In the genomic region with DNA sequence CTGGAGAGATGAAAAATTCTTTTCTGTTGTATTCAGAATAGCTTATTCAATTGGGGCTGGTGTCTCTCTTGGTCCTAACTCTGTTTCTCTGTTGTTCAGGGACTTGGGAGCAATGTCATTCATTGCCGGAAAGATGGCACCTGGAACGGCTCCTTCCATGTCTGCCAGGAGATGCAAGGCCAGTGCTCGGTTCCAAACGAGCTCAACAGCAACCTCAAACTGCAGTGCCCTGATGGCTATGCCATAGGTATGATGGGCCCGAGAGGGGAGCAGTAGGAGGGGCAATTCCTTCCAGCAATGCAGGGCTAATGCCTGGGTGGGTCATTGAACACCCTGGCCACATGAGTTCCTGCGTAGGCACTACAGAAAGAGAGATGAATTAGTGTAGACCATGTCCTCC, we compare ENCODE assay signal across 3 cellular contexts.
"Had no signal": no experiment of that assay in that cellular context is flagged by ENCODE, and none has a peak within 500 bp of the region (broad histone marks: within the 10 kb centered on the region; RNA-seq: fewer than 3 reads in every experiment).

No MANE protein-coding gene starts in this region.

- H3K4me3 ChIP-seq: GM12878 had no signal

- DNase-seq: GDM1, GF-D8 had no signal

- ATAC-seq: GM12878 had no signal
